In the genomic region with DNA sequence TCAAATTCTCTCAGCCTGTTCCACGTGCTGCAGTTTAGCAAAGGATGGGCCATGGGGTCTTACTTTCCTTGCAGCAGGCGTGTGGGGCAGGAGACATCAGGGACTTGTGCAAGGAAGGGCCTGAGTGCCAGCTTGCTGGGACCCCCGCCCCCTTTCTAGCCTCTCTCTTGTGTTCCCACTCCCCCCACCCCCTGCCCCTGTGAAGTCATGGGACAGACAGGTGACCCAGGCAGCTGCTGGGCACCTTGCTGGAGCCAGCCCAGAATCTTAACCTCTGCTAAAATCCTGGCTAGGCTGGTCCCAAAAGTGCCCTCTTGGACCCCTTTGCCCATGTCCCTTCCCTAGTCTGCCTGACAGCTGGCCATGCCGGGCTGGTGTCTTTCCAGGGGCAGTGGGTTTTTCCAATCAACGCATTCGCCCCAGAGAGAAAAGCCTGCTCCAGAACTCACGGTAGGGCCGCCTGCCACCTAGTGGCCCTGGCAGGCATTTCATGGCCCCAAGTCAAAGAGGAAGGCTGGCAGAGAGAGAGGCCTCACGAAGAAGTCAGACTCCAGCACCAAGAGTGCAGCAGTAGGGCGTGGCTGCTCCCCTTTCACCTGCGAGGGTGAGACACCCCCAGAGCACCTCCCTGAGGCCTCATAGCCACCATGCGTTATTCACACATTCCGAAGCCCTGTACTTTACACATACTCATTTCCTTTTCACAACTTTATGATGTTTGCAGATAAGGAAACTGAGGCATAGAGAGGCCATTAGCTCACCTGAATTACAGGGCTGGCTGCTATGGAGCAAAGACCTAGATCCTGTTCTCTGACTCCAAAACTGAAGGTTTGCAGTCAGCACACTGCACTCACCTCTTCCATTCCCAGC, we compare ENCODE assay signal across 8 cellular contexts.
DNase-seq lines count a peak whose midpoint lies in the region; ATAC-seq lines count a peak whose summit lies in the region.

No MANE protein-coding gene starts in this region.

- peak; percentile 69 for ATAC-seq in activated CD8-positive, alpha-beta T cell treated with anti-CD3 and anti-CD28 coated beads, Interleukin-2, amount 10 ng/mL, durations not matched to agents 7 days and 5 days
- ATAC-seq in HG03432 (IDR thresholded peaks at IDR 0.05; ENCODE audit: unreplicated experiment), result no peak

- H3K4me3 ChIP-seq in H7 (ENCODE audit: insufficient read depth, low read depth, low read length), result no peak overlapping the region

- H3K4me1 Mint-ChIP-seq in activated CD8-positive, alpha-beta T cell treated with anti-CD3 and anti-CD28 coated beads, Interleukin-2, amount 10 ng/mL, durations not matched to agents 7 days and 5 days (ENCODE audit: low read depth), result peaks cover 37% of the 10 kb centered on the region

- H3K27me3 Mint-ChIP-seq in activated CD8-positive, alpha-beta T cell treated with anti-CD3 and anti-CD28 coated beads, Interleukin-2, amount 10 ng/mL, durations not matched to agents 7 days and 5 days (ENCODE audit: low read depth), result no peaks in the 10 kb centered on the region

- H3K36me3 ChIP-seq in H7 (replicated peaks; ENCODE audit: control insufficient read depth, insufficient read depth, low read length), result no peaks in the 10 kb centered on the region

- POLR2A ChIA-PET in activated CD8-positive, alpha-beta T cell treated with anti-CD3 and anti-CD28 coated beads, Interleukin-2, amount 10 ng/mL, durations not matched to agents 7 days and 5 days (lab: Charles Lee), result interaction anchor here (0.6 kb wide), 1 partner anchor 403 kb away, joined by 3 read pairs; no protein-coding TSS in a partner anchor

- DNase-seq in AG08396 (ENCODE audit: low spot score), result peak; percentile 86
- DNase-seq in H7, result peak; percentile 93
- DNase-seq in NCI-H748 treated with DMSO at 0.1 percent for 48 hours (lab: John Stamatoyannopoulos, UW), result peak; percentile 58
- DNase-seq in activated CD8-positive, alpha-beta T cell treated with anti-CD3 and anti-CD28 coated beads, Interleukin-2, amount 10 ng/mL, durations not matched to agents 7 days and 5 days, result peak; percentile 77
- peak; percentile 55 for DNase-seq in effector CD4-positive, alpha-beta T cell
- DNase-seq in medulla oblongata (ENCODE audit: extremely low spot score), result peak; percentile 81
- DNase-seq in stimulated activated CD8-positive, alpha-beta memory T cell treated with anti-CD3 and anti-CD28 coated beads, Interleukin-2, amount 100 ng/mL, for 1 hour (ENCODE audit: low read depth in 2 of 2), result peak; percentile 30 to 51

- H3K9me3 Mint-ChIP-seq in activated CD8-positive, alpha-beta T cell treated with anti-CD3 and anti-CD28 coated beads, Interleukin-2, amount 10 ng/mL, durations not matched to agents 7 days and 5 days (ENCODE audit: insufficient read depth), result no peaks in the 10 kb centered on the region

- CTCF ChIA-PET in activated CD8-positive, alpha-beta T cell treated with anti-CD3 and anti-CD28 coated beads, Interleukin-2, amount 10 ng/mL, durations not matched to agents 7 days and 5 days (lab: Charles Lee), result interaction anchor here (0.6 to 2.6 kb wide), 21 partner anchors 8 to 548 kb away, joined by 3 to 13 read pairs (median 4); no protein-coding TSS in a partner anchor

- no peak overlapping the region for H3K4me3 Mint-ChIP-seq in activated CD8-positive, alpha-beta T cell treated with anti-CD3 and anti-CD28 coated beads, Interleukin-2, amount 10 ng/mL, durations not matched to agents 7 days and 5 days

- H3K27ac Mint-ChIP-seq in activated CD8-positive, alpha-beta T cell treated with anti-CD3 and anti-CD28 coated beads, Interleukin-2, amount 10 ng/mL, durations not matched to agents 7 days and 5 days, result peak overlapping the region; percentile 72

- peaks cover 66% of the 10 kb centered on the region for H3K36me3 Mint-ChIP-seq in activated CD8-positive, alpha-beta T cell treated with anti-CD3 and anti-CD28 coated beads, Interleukin-2, amount 10 ng/mL, durations not matched to agents 7 days and 5 days (ENCODE audit: low read depth)

- H3K27me3 ChIP-seq in H7 (ENCODE audit: control insufficient read depth, insufficient read depth, low read length), result no peaks in the 10 kb centered on the region

Comparison
In these comparisons a context has a peak if more than half of its experiments do, and no peak if none do; other contexts are left out.
1. DNase-seq: peak in every context shown above with its lines; median percentile 93 in H7; 86 in AG08396; 81 in medulla oblongata; 77 in activated CD8-positive, alpha-beta T cell treated with anti-CD3 and anti-CD28 coated beads, Interleukin-2, amount 10 ng/mL, durations not matched to agents 7 days and 5 days; 58 in NCI-H748 treated with DMSO at 0.1 percent for 48 hours; 55 in effector CD4-positive, alpha-beta T cell; 40 in stimulated activated CD8-positive, alpha-beta memory T cell treated with anti-CD3 and anti-CD28 coated beads, Interleukin-2, amount 100 ng/mL, for 1 hour.